Comparison of ENCODE assay signal across 26 cellular contexts in genomic region chr5:3400659-3401058, GRCh38.
"Had no signal": no experiment of that assay in that cellular context is flagged by ENCODE, and none has a peak within 500 bp of the region (broad histone marks: within the 10 kb centered on the region; RNA-seq: fewer than 3 reads in every experiment).

No MANE protein-coding gene starts in this region.

- H3K27me3 ChIP-seq: left lung, neutrophil, suprapubic skin, tibial artery, upper lobe of right lung had no signal

- H3K9ac ChIP-seq: parathyroid adenoma had no signal

- ATAC-seq: left colon; left lung; lower lobe of right lung; naive thymus-derived CD8-positive, alpha-beta T cell; psoas muscle; sciatic nerve; stimulated activated effector memory CD8-positive, alpha-beta T cell treated with anti-CD3 and anti-CD28 coated beads, Interleukin-12 subunit alpha, Interleukin-12 subunit beta, amount 100 ng/mL, for 72 hours; upper lobe of right lung had no signal

- DNase-seq: hippocampal formation; left colon; left lung; lower lobe of right lung; mammary epithelial cell; mesenchymal stem cell; naive thymus-derived CD8-positive, alpha-beta T cell; occipital lobe; psoas muscle; stimulated activated CD4-positive, alpha-beta T cell treated with anti-CD3 and anti-CD28 coated beads, Interleukin-12 subunit alpha, Interleukin-12 subunit beta, amount 100 ng/mL, for 4 hours; stimulated activated CD4-positive, alpha-beta T cell treated with anti-CD3 and anti-CD28 coated beads, Interleukin-15, amount 100 ng/mL, for 24 hours; stimulated activated CD4-positive, alpha-beta T cell treated with anti-CD3 and anti-CD28 coated beads, Interleukin-2, amount 100 ng/mL, for 24 hours; stimulated activated CD4-positive, alpha-beta T cell treated with anti-CD3 and anti-CD28 coated beads, Interleukin-4, amount 100 ng/mL, for 1 hour; stimulated activated naive CD4-positive, alpha-beta T cell; tibial artery; trophoblast cell; upper lobe of right lung had no signal

- H3K36me3 ChIP-seq: left lung, lower lobe of right lung, neutrophil, suprapubic skin, thoracic aorta, tibial artery, upper lobe of right lung had no signal

- H3K27ac ChIP-seq: left lung, lower lobe of right lung, neutrophil, parathyroid adenoma, psoas muscle, skin epidermis, suprapubic skin, thoracic aorta, tibial artery, upper lobe of right lung had no signal

- FAIRE-seq: keratinocyte, urothelium cell line had no signal

- H3K4me1 ChIP-seq: left lung, lower lobe of right lung, parathyroid adenoma, suprapubic skin, tibial artery, upper lobe of right lung had no signal

- H2AFZ ChIP-seq: parathyroid adenoma had no signal

- H3K79me2 ChIP-seq: parathyroid adenoma had no signal

- H3K9me3 ChIP-seq: neutrophil, suprapubic skin had no signal

- H3K4me3 ChIP-seq: left lung, lower lobe of right lung, psoas muscle, skin epidermis, suprapubic skin, thoracic aorta, tibial artery, upper lobe of right lung had no signal
